ENCODE assay signal across 29 cellular contexts in the genomic region with DNA sequence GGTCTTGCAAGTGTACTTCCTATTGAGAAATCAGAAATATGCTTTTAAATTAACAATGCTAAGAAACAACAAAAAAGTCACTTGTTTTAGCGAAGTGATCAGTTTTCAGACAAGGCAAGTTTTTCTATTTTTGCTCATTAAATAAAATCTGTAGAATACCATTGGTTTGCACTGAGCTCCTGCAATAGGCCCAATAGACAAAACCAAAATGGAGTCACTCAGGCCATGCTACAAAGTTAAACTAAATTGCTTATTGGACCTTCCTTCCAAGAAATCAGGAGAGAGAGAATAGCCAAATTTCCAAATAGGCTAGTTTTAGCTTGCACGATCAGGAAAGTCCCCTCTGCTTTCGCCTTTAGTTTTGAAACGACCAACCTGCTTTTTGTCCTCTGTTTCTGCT.
"Had no signal": no experiment of that assay in that cellular context is flagged by ENCODE, and none has a peak within 500 bp of the region (broad histone marks: within the 10 kb centered on the region; RNA-seq: fewer than 3 reads in every experiment).

No MANE protein-coding gene starts in this region.

- H3K4me1 ChIP-seq: stomach, suprapubic skin, testis, thyroid gland, tibial nerve, transverse colon, upper lobe of left lung, upper lobe of right lung, uterus, vagina had no signal

- H3K9me3 Mint-ChIP-seq: stimulated activated memory B cell treated with anti-CD40 and anti-IgM and Interleukin-4, amounts not matched to agents 10 μg/mL and 1 μg/mL and 100 μg/mL, for 72 hours; type B pancreatic cell had no signal

- FAIRE-seq: urothelium cell line had no signal

- H3K9me3 ChIP-seq: stomach, suprapubic skin, testis, thoracic aorta, thyroid gland, tibial artery, tibial nerve, transverse colon, upper lobe of left lung, upper lobe of right lung, uterus, vagina had no signal

- ATAC-seq: stimulated activated effector memory CD8-positive, alpha-beta T cell treated with anti-CD3 and anti-CD28 coated beads, Interleukin-12 subunit alpha, Interleukin-12 subunit beta, amount 100 ng/mL, for 72 hours; stimulated activated memory B cell treated with anti-CD40 and anti-IgM and Interleukin-4, amounts not matched to agents 10 μg/mL and 1 μg/mL and 100 μg/mL, for 72 hours; stimulated activated naive B cell treated with anti-CD40 and anti-IgM and Interleukin-4, amounts not matched to agents 10 μg/mL and 1 μg/mL and 100 μg/mL, for 72 hours; stimulated activated naive CD8-positive, alpha-beta T cell treated with anti-CD3 and anti-CD28 coated beads, Interleukin-15, amount 100 ng/mL, for 72 hours; stimulated activated naive CD8-positive, alpha-beta T cell treated with anti-CD3 and anti-CD28 coated beads, Interleukin-15, Interleukin-2, amounts not matched to agents 100 U/mL and 50 U/mL, for 24 hours; upper lobe of right lung had no signal

- H3K4me3 ChIP-seq: stomach, suprapubic skin, testis, thoracic aorta, thyroid gland, tibial artery, tibial nerve, transverse colon, upper lobe of left lung, upper lobe of right lung, uterus, vagina had no signal

- DNase-seq: stimulated activated CD4-positive, alpha-beta T cell treated with anti-CD3 and anti-CD28 coated beads, Interleukin-2, amount 100 ng/mL, for 48 hours; stimulated activated CD4-positive, alpha-beta T cell treated with anti-CD3 and anti-CD28 coated beads, Interleukin-4, amount 100 ng/mL, for 1 hour; stimulated activated CD4-positive, alpha-beta T cell treated with anti-CD3 and anti-CD28 coated beads, Interleukin-4, amount 100 ng/mL, for 24 hours; stimulated activated CD4-positive, alpha-beta T cell treated with anti-CD3 and anti-CD28 coated beads, Interleukin-4, amount 100 ng/mL, for 4 hours; stimulated activated CD8-positive, alpha-beta memory T cell treated with anti-CD3 and anti-CD28 coated beads, Interleukin-4, amount 100 ng/mL, for 48 hours; stimulated activated naive B cell treated with anti-CD40 and anti-IgM and Interleukin-4, amounts not matched to agents 10 μg/mL and 1 μg/mL and 100 μg/mL, for 72 hours; stimulated activated naive CD4-positive, alpha-beta T cell; stimulated activated naive CD4-positive, alpha-beta T cell treated with Interleukin-2 at 50 U/mL for 16 hours; stimulated activated naive CD8-positive, alpha-beta T cell treated with anti-CD3 and anti-CD28 coated beads, Interleukin-15, amount 100 ng/mL, for 72 hours; stimulated activated naive CD8-positive, alpha-beta T cell treated with anti-CD3 and anti-CD28 coated beads, Interleukin-15, Interleukin-2, amounts not matched to agents 100 U/mL and 50 U/mL, for 24 hours; stomach; substantia nigra; testis; thyroid gland; tibial artery; transverse colon; trophoblast cell; upper lobe of left lung; upper lobe of right lung; uterus had no signal

- H3K27ac ChIP-seq: stomach, suprapubic skin, testis, thoracic aorta, thyroid gland, tibial artery, tibial nerve, transverse colon, upper lobe of left lung, upper lobe of right lung, uterus, vagina had no signal

- H3K36me3 ChIP-seq: stomach, suprapubic skin, thoracic aorta, thyroid gland, tibial artery, tibial nerve, transverse colon, upper lobe of left lung, upper lobe of right lung, uterus, vagina had no signal

- H3K27ac Mint-ChIP-seq: stimulated activated effector memory CD8-positive, alpha-beta T cell treated with anti-CD3 and anti-CD28 coated beads, Interleukin-12 subunit alpha, Interleukin-12 subunit beta, amount 100 ng/mL, for 72 hours; stimulated activated memory B cell treated with anti-CD40 and anti-IgM and Interleukin-4, amounts not matched to agents 10 μg/mL and 1 μg/mL and 100 μg/mL, for 72 hours; stimulated activated naive B cell treated with anti-CD40 and anti-IgM and Interleukin-4, amounts not matched to agents 10 μg/mL and 1 μg/mL and 100 μg/mL, for 72 hours; stimulated activated naive CD8-positive, alpha-beta T cell treated with anti-CD3 and anti-CD28 coated beads, Interleukin-15, amount 100 ng/mL, for 72 hours; stimulated activated naive CD8-positive, alpha-beta T cell treated with anti-CD3 and anti-CD28 coated beads, Interleukin-15, Interleukin-2, amounts not matched to agents 100 ng/mL and 50 ng/mL, for 24 hours; type B pancreatic cell had no signal

- H3K27me3 Mint-ChIP-seq: stimulated activated memory B cell treated with anti-CD40 and anti-IgM and Interleukin-4, amounts not matched to agents 10 μg/mL and 1 μg/mL and 100 μg/mL, for 72 hours; stimulated activated naive B cell treated with anti-CD40 and anti-IgM and Interleukin-4, amounts not matched to agents 10 μg/mL and 1 μg/mL and 100 μg/mL, for 72 hours; stimulated activated naive CD8-positive, alpha-beta T cell treated with anti-CD3 and anti-CD28 coated beads, Interleukin-15, amount 100 ng/mL, for 72 hours; stimulated activated naive CD8-positive, alpha-beta T cell treated with anti-CD3 and anti-CD28 coated beads, Interleukin-15, Interleukin-2, amounts not matched to agents 100 ng/mL and 50 ng/mL, for 24 hours; type B pancreatic cell had no signal

- H3K27me3 ChIP-seq: stomach, suprapubic skin, testis, thyroid gland, tibial artery, tibial nerve, transverse colon, upper lobe of left lung, upper lobe of right lung, uterus, vagina had no signal

- H3K36me3 Mint-ChIP-seq: stimulated activated effector memory CD8-positive, alpha-beta T cell treated with anti-CD3 and anti-CD28 coated beads, Interleukin-12 subunit alpha, Interleukin-12 subunit beta, amount 100 ng/mL, for 72 hours; stimulated activated memory B cell treated with anti-CD40 and anti-IgM and Interleukin-4, amounts not matched to agents 10 μg/mL and 1 μg/mL and 100 μg/mL, for 72 hours; stimulated activated naive B cell treated with anti-CD40 and anti-IgM and Interleukin-4, amounts not matched to agents 10 μg/mL and 1 μg/mL and 100 μg/mL, for 72 hours; type B pancreatic cell had no signal

- H3K4me3 Mint-ChIP-seq: stimulated activated effector memory CD8-positive, alpha-beta T cell treated with anti-CD3 and anti-CD28 coated beads, Interleukin-12 subunit alpha, Interleukin-12 subunit beta, amount 100 ng/mL, for 72 hours; stimulated activated memory B cell treated with anti-CD40 and anti-IgM and Interleukin-4, amounts not matched to agents 10 μg/mL and 1 μg/mL and 100 μg/mL, for 72 hours; stimulated activated naive B cell treated with anti-CD40 and anti-IgM and Interleukin-4, amounts not matched to agents 10 μg/mL and 1 μg/mL and 100 μg/mL, for 72 hours; stimulated activated naive CD8-positive, alpha-beta T cell treated with anti-CD3 and anti-CD28 coated beads, Interleukin-15, amount 100 ng/mL, for 72 hours; stimulated activated naive CD8-positive, alpha-beta T cell treated with anti-CD3 and anti-CD28 coated beads, Interleukin-15, Interleukin-2, amounts not matched to agents 100 ng/mL and 50 ng/mL, for 24 hours; type B pancreatic cell had no signal

- H3K4me1 Mint-ChIP-seq: stimulated activated effector memory CD8-positive, alpha-beta T cell treated with anti-CD3 and anti-CD28 coated beads, Interleukin-12 subunit alpha, Interleukin-12 subunit beta, amount 100 ng/mL, for 72 hours; stimulated activated memory B cell treated with anti-CD40 and anti-IgM and Interleukin-4, amounts not matched to agents 10 μg/mL and 1 μg/mL and 100 μg/mL, for 72 hours; stimulated activated naive B cell treated with anti-CD40 and anti-IgM and Interleukin-4, amounts not matched to agents 10 μg/mL and 1 μg/mL and 100 μg/mL, for 72 hours; stimulated activated naive CD8-positive, alpha-beta T cell treated with anti-CD3 and anti-CD28 coated beads, Interleukin-15, amount 100 ng/mL, for 72 hours had no signal
